Comparison of ENCODE assay signal across 8 cellular contexts in genomic region chr17:57455063-57455914, GRCh38.
DNase-seq lines count a peak whose midpoint lies in the region; ATAC-seq, FAIRE-seq and TF ChIP-seq lines count a peak whose summit lies in the region.

No MANE protein-coding gene starts in this region.

- WGBS in A549 (ENCODE audit: missing lambda C conversion rate) = 81% methylated on average over 25 of the region's 25 CpGs
- 64 to 75% (median 65%) methylated on average over 25 of the region's 25 CpGs for whole genome bisulfite sequencing in heart left ventricle, 4 donors

- ATAC-seq in A549 (no peak), GM19043 (IDR thresholded peaks at IDR 0.05; ENCODE audit: low read depth, unreplicated experiment) (peak; percentile 78), HG03135 (IDR thresholded peaks at IDR 0.05; ENCODE audit: unreplicated experiment) (peak; percentile 85), heart left ventricle (peak in 3 of 4 donors; percentile 29 to 45 (median 38))

- no peak overlapping the region for H3K4me2 ChIP-seq in A549

- H3K4me3 ChIP-seq in A549 (no peak overlapping the region), heart left ventricle (no peak overlapping the region)

- H3K36me3 Mint-ChIP-seq in activated CD4-positive, alpha-beta T cell treated with anti-CD3 and anti-CD28 coated beads, Interleukin-2, amount 10 ng/mL, durations not matched to agents 7 days and 5 days (ENCODE audit: low read depth) = peaks cover 12% of the 10 kb centered on the region

- TF ChIP-seq EP300 in A549 (IDR thresholded peaks at IDR 0.05) = no peak

- H3K27ac Mint-ChIP-seq in activated CD4-positive, alpha-beta T cell treated with anti-CD3 and anti-CD28 coated beads, Interleukin-2, amount 10 ng/mL, durations not matched to agents 7 days and 5 days = peak overlapping the region; percentile 85

- H3K9me3 Mint-ChIP-seq in activated CD4-positive, alpha-beta T cell treated with anti-CD3 and anti-CD28 coated beads, Interleukin-2, amount 10 ng/mL, durations not matched to agents 7 days and 5 days = no peaks in the 10 kb centered on the region

- no peak for FAIRE-seq in A549 (lab: Jason Lieb, UNC)

- H3K4me1 ChIP-seq in A549 (peaks cover 23% of the 10 kb centered on the region), heart left ventricle (peaks cover 0 to 58% (median 29%) of the 10 kb centered on the region in 12 donors)

- CTCF ChIA-PET in A549 (lab: Yijun Ruan, JAX) = interaction anchor here (0.9 to 1.4 kb wide), 7 partner anchors 8 to 212 kb away, joined by 3 to 6 read pairs (median 3); no protein-coding TSS in a partner anchor
- CTCF ChIA-PET in activated CD4-positive, alpha-beta T cell treated with anti-CD3 and anti-CD28 coated beads, Interleukin-2, amount 10 ng/mL, durations not matched to agents 7 days and 5 days (lab: Charles Lee) = interaction anchor here (1.3 to 2.6 kb wide), 3 partner anchors 10 to 15 kb away, joined by 3 to 9 read pairs (median 4); no protein-coding TSS in a partner anchor

- intact Hi-C loops in heart left ventricle (cut with DNase I) = no loop called here

- TF ChIP-seq CTCF in A549 (IDR thresholded peaks at IDR 0.05) (no peak), heart left ventricle (IDR thresholded peaks at IDR 0.05) (no peak)

- peaks cover 61% of the 10 kb centered on the region for H3K4me1 Mint-ChIP-seq in activated CD4-positive, alpha-beta T cell treated with anti-CD3 and anti-CD28 coated beads, Interleukin-2, amount 10 ng/mL, durations not matched to agents 7 days and 5 days

- H3K27ac ChIP-seq in A549 (peak overlapping the region; percentile 11 to 38; a peak in 2 of 6 replicates), heart left ventricle (peak overlapping the region in 9 of 12 donors; percentile 24 to 59 (median 41)), temporal lobe (ENCODE audit: low read depth, low read length) (peak overlapping the region; percentile 58)

- DNase-seq in A549 (ENCODE audit: low read depth in 1 of 2, low spot score in 1 of 2) (no peak), heart left ventricle (peak in 2 of 5 donors; percentile 37 to 72), RPMI8226 (no peak), ecto neural progenitor cell (ENCODE audit: low spot score) (no peak)
- DNase-seq in activated CD4-positive, alpha-beta T cell treated with anti-CD3 and anti-CD28 coated beads, Interleukin-2, amount 10 ng/mL, durations not matched to agents 7 days and 5 days = peak; percentile 34

- POLR2A ChIA-PET in A549 (lab: Yijun Ruan, JAX) = no interaction called here
- POLR2A ChIA-PET in activated CD4-positive, alpha-beta T cell treated with anti-CD3 and anti-CD28 coated beads, Interleukin-2, amount 10 ng/mL, durations not matched to agents 7 days and 5 days (lab: Charles Lee) = no interaction called here

- no peaks in the 10 kb centered on the region for H3K36me3 ChIP-seq in heart left ventricle

- no peak for TF ChIP-seq RAD21 in A549 (conservative IDR thresholded peaks at IDR 0.05 in 1 of 2, IDR thresholded peaks at IDR 0.05 in 1 of 2)

- H3K9me3 ChIP-seq in A549 (no peaks in the 10 kb centered on the region), heart left ventricle (no peaks in the 10 kb centered on the region)

- no peak for TF ChIP-seq POLR2A in A549 (IDR thresholded peaks at IDR 0.05; ENCODE audit: low read length)
- TF ChIP-seq POLR2A in heart left ventricle (IDR thresholded peaks at IDR 0.05) = no peak

- no peaks in the 10 kb centered on the region for H3K27me3 Mint-ChIP-seq in activated CD4-positive, alpha-beta T cell treated with anti-CD3 and anti-CD28 coated beads, Interleukin-2, amount 10 ng/mL, durations not matched to agents 7 days and 5 days

- no peaks in the 10 kb centered on the region for H3K27me3 ChIP-seq in heart left ventricle

- no peak overlapping the region for H3K4me3 Mint-ChIP-seq in activated CD4-positive, alpha-beta T cell treated with anti-CD3 and anti-CD28 coated beads, Interleukin-2, amount 10 ng/mL, durations not matched to agents 7 days and 5 days

TF ChIP-seq in A549, 52 proteins besides CTCF, POLR2A, EP300 and RAD21:
- no peak for TF ChIP-seq BCL3 (IDR thresholded peaks at IDR 0.05)
- no peak for TF ChIP-seq CHD2 (IDR thresholded peaks at IDR 0.05; ENCODE audit: low read length, partially characterized antibody)
- no peak for TF ChIP-seq GATA3 (IDR thresholded peaks at IDR 0.05; ENCODE audit: borderline replicate concordance)
- no peak for TF ChIP-seq NR3C1 (IDR thresholded peaks at IDR 0.05)
- no peak for TF ChIP-seq MYC (IDR thresholded peaks at IDR 0.05; ENCODE audit: borderline replicate concordance, low read length)
- no peak for TF ChIP-seq CBX2 (IDR thresholded peaks at IDR 0.05; ENCODE audit: borderline replicate concordance, low read depth)

Comparison
In these comparisons a context has a peak if more than half of its experiments do, and no peak if none do; other contexts are left out.
1. ATAC-seq: peak in GM19043 (single experiment), HG03135 (single experiment) and heart left ventricle (3 of 4); none in A549 (0 of 2).
2. Peak in every context shown above with its lines, with median percentiles within 50 percentile points of each other: H3K27ac ChIP-seq.